ENCODE assay signal across 8 cellular contexts in the genomic region with DNA sequence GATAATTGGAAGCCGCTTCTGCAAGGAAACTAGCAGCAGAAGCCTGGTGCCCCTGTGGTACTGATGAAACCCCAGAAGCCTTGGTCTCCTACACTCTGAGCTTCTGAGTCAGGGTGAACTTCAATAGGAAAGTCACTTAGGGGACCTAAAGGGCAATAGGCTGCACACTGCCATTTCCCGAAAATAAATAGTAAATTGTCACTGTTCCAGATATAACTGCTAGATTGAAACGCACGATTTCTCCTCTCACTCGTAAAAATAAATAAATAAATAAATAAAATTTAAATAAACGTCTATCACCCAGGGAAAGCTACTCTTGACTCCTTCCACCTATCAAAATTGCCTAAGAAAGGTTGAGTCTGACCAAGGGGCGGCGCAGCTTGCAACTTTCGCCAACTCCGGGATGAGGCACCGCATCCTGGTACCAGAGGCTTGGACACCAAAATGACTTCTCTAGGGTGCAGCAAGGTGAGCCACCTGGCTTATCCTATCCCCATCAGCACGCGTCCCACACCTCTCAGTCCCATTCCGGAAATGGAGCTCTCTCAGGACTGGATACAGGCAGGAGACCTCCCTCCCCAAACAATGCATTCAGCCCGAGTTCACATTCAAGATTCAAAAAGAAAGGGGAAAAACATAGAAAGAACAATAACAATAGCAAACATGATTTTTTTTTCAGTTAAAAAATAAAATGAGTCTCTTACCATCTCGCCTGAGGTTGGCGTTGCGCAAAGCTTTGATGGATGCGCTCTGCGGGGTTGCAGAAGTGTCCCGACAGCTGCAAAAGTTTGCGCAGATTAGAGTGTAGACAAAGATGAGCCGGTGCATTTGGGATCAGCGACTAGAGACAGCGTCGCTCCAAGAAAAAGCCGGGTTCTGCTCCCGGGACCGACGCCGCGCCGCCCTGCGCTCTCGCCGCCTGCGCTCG. TPM values are rescaled to one million over a fixed set of nuclear protein-coding genes. Genes with fewer than 3 reads are reported as not detected.
DNase-seq lines count a peak whose midpoint lies in the region; ATAC-seq and TF ChIP-seq lines count a peak whose summit lies in the region.

No MANE protein-coding gene starts in this region.

- 14% methylated on average over 38 of the region's 38 CpGs for WGBS in esophagus muscularis mucosa

- no peaks in the 10 kb centered on the region for H3K36me3 Mint-ChIP-seq in naive B cell

- TF ChIP-seq POLR2A in esophagus muscularis mucosa (IDR thresholded peaks at IDR 0.05; ENCODE audit: low read depth): no peak

- peaks cover 4% of the 10 kb centered on the region; the same call in 1 of the 2 replicates for H3F3A ChIP-seq in PC-9 (ENCODE audit: insufficient read depth, low read depth)

- peak overlapping the region; percentile 99 for H2AFZ ChIP-seq in PC-9

- H3K27ac Mint-ChIP-seq in naive B cell: no peak overlapping the region

- peaks cover 7 to 10% (median 8%) of the 10 kb centered on the region in 3 donors for H3K4me1 Mint-ChIP-seq in naive B cell

- peak; percentile 36 to 43 for DNase-seq in AML-193 (lab: John Stamatoyannopoulos, UW)
- DNase-seq in PC-9: peak; percentile 26 to 44
- no peak for DNase-seq in esophagus muscularis mucosa (ENCODE audit: extremely low spot score)
- no peak for DNase-seq in naive B cell

- H3K36me3 ChIP-seq in PC-9 (ENCODE audit: low read depth) (no peaks in the 10 kb centered on the region), esophagus muscularis mucosa (no peaks in the 10 kb centered on the region)

- no peak for TF ChIP-seq EP300 in esophagus muscularis mucosa (IDR thresholded peaks at IDR 0.05)

- H3K27me3 ChIP-seq in PC-9 (ENCODE audit: insufficient read depth, low read depth): no peaks in the 10 kb centered on the region
- H3K27me3 ChIP-seq in esophagus muscularis mucosa: no peaks in the 10 kb centered on the region

- no peak for TF ChIP-seq CTCF in PC-9 (conservative IDR thresholded peaks at IDR 0.05)
- TF ChIP-seq CTCF in esophagus muscularis mucosa (IDR thresholded peaks at IDR 0.05): no peak

- peak; percentile 10 for ATAC-seq in GM21381 (IDR thresholded peaks at IDR 0.05; ENCODE audit: unreplicated experiment)
- ATAC-seq in naive B cell (ENCODE audit: low read depth in 2 of 2): peak; percentile 10 to 13
- ATAC-seq in HG03442 (IDR thresholded peaks at IDR 0.05; ENCODE audit: unreplicated experiment): no peak
- ATAC-seq in GM18519 (IDR thresholded peaks at IDR 0.05; ENCODE audit: low FRiP score, unreplicated experiment): no peak
- no peak for ATAC-seq in GM21423 (IDR thresholded peaks at IDR 0.05; ENCODE audit: unreplicated experiment)

- CTCF ChIA-PET in PC-9 (lab: Charles Lee): interaction anchor here (0.6 to 0.7 kb wide), 4 partner anchors 311 to 1914 kb away, joined by 3 to 4 read pairs (median 3); a partner anchor contains a TSS

- H3K9me3 Mint-ChIP-seq in naive B cell: no peaks in the 10 kb centered on the region

- peaks cover 15% of the 10 kb centered on the region for H3K4me1 ChIP-seq in PC-9 (replicated peaks; ENCODE audit: insufficient read depth)
- peaks cover 4 to 20% (median 16%) of the 10 kb centered on the region in 4 donors for H3K4me1 ChIP-seq in esophagus muscularis mucosa

- H3K4me2 ChIP-seq in PC-9: peak overlapping the region; percentile 82

- 0 out of 2 replicates have a peak, but pooled peaks cover 4% of the 10 kb centered on the region for H3K9me2 ChIP-seq in PC-9 (ENCODE audit: insufficient read depth)

- no peaks in the 10 kb centered on the region for H3K79me2 ChIP-seq in PC-9 (ENCODE audit: low read depth)

- H3K4me3 ChIP-seq in PC-9 (peak overlapping the region; percentile 69), esophagus muscularis mucosa (peak overlapping the region; percentile 50 to 64 (median 54))

- intact Hi-C loops in PC-9 (cut with micrococcal nuclease; ENCODE audit: unreplicated experiment) (loop anchor here (5.0 to 10.0 kb wide), 3 partner anchors 241 to 1701 kb away; no protein-coding TSS in a partner anchor), esophagus muscularis mucosa (cut with DNase I) (no loop called here)

- POLR2A ChIA-PET in PC-9 (lab: Charles Lee; ENCODE audit: unreplicated experiment): interaction anchor here (0.6 to 0.7 kb wide), 3 partner anchors 689 to 1254 kb away, joined by 3 to 4 read pairs (median 3); no protein-coding TSS in a partner anchor

- BruUV-seq in PC-9 (replicated peaks; lab: Mats Ljungman, UMichigan): TSS peak; percentile 72

- H3K27ac ChIP-seq in PC-9: peak overlapping the region; percentile 28
- no peak overlapping the region for H3K27ac ChIP-seq in esophagus muscularis mucosa (replicated peaks in 1 of 4)

- H4K20me1 ChIP-seq in PC-9 (ENCODE audit: insufficient read depth): no peaks in the 10 kb centered on the region

- H3K27me3 Mint-ChIP-seq in naive B cell: peaks cover 13 to 28% (median 17%) of the 10 kb centered on the region in 3 donors

- H3K9me3 ChIP-seq in PC-9 (ENCODE audit: insufficient read depth, low read depth): no peaks in the 10 kb centered on the region
- no peaks in the 10 kb centered on the region for H3K9me3 ChIP-seq in esophagus muscularis mucosa

- peak overlapping the region; percentile 30 to 83 (median 71) for H3K4me3 Mint-ChIP-seq in naive B cell

RNA-seq across cellular contexts. Expression of a gene that starts 0.6 kb away (rescaled TPM):
- total RNA-seq in PC-9 (2021) (6.1 and 6.9 TPM in 2 replicates), esophagus muscularis mucosa (1 to 10 TPM; 4.2 to 8.6 (median 6.5) TPM)
- polyA plus RNA-seq in naive B cell (ENCODE audit: low read depth in 6 of 6): under 1 TPM in 3 of 6 donors, not detected in 3; 0.08 to 0.63 (median 0.17) TPM

Comparison
In these comparisons a context has a peak if more than half of its experiments do, and no peak if none do; other contexts are left out.
1. DNase-seq: peak in AML-193 (2 of 2) and PC-9 (2 of 2); none in esophagus muscularis mucosa (single experiment) and naive B cell (single experiment).
2. ATAC-seq: peak in GM21381 (single experiment) and naive B cell (2 of 2); none in HG03442 (single experiment), GM18519 (single experiment) and GM21423 (single experiment).